ENCODE assay signal across 26 cellular contexts in genomic region chr17:66941249-66941648, GRCh38. TPM values are rescaled to one million over a fixed set of nuclear protein-coding genes. Genes with fewer than 3 reads are reported as not detected.
DNase-seq lines count a peak whose midpoint lies in the region; ATAC-seq, FAIRE-seq and TF ChIP-seq lines count a peak whose summit lies in the region.
"Had no signal": no experiment of that assay in that cellular context is flagged by ENCODE, and none has a peak within 500 bp of the region (broad histone marks: within the 10 kb centered on the region; RNA-seq: fewer than 3 reads in every experiment).

No MANE protein-coding gene starts in this region.

- no peak overlapping the region for H3K27ac ChIP-seq in HepG2 (ENCODE audit: extremely low read length, insufficient read depth, low read length)
- no peak overlapping the region for H3K27ac ChIP-seq in right lobe of liver
- no peak overlapping the region for H3K27ac ChIP-seq in osteoblast (ENCODE audit: low read depth, low read length)
- H3K27ac ChIP-seq in foreskin keratinocyte = no peak overlapping the region
- H3K27ac ChIP-seq: C4-2B, HL-60, KMS-11 had no signal

- H3K79me2 ChIP-seq in HepG2 (ENCODE audit: insufficient read depth, low read length) (no peaks in the 10 kb centered on the region), osteoblast (ENCODE audit: insufficient read depth, low read length) (no peaks in the 10 kb centered on the region)

- no peaks in the 10 kb centered on the region for H3K9me3 ChIP-seq in HepG2 (ENCODE audit: low read length)
- no peaks in the 10 kb centered on the region for H3K9me3 ChIP-seq in right lobe of liver
- no peaks in the 10 kb centered on the region for H3K9me3 ChIP-seq in osteoblast (ENCODE audit: low read depth, low read length)
- H3K9me3 ChIP-seq: SK-N-SH had no signal

- CTCF ChIA-PET in HepG2 (lab: Yijun Ruan, JAX; ENCODE audit: low intra/inter-chr PET ratio, low total read pairs) = no interaction called here

- no peak overlapping the region for H3K9ac ChIP-seq in HepG2 (ENCODE audit: insufficient read depth, low read depth, low read length)
- H3K9ac ChIP-seq: KMS-11, SK-N-SH had no signal

- no TSS peak for BruUV-seq in HepG2 (replicated peaks; lab: Mats Ljungman, UMichigan)

- H3K4me2 ChIP-seq in HepG2 (ENCODE audit: low read depth, low read length) = peak overlapping the region; percentile 71; the same call in 1 of the 2 replicates
- no peak overlapping the region for H3K4me2 ChIP-seq in osteoblast (ENCODE audit: insufficient read depth, low read length)
- H3K4me2 ChIP-seq: KMS-11, SK-N-SH had no signal

- H3K4me3 ChIP-seq in HepG2 (replicated peaks in 1 of 3; ENCODE audit: insufficient read depth in 1 of 3, low read depth in 2 of 3, low read length in 3 of 3) (no peak overlapping the region), right lobe of liver (no peak overlapping the region), osteoblast (ENCODE audit: insufficient read depth, low read length) (no peak overlapping the region)
- H3K4me3 ChIP-seq: GM12878 had no signal

- H3K36me3 ChIP-seq in HepG2 (replicated peaks in 1 of 2; ENCODE audit: control insufficient read depth in 1 of 2, insufficient read depth in 2 of 2, low read length in 2 of 2) (no peaks in the 10 kb centered on the region), right lobe of liver (no peaks in the 10 kb centered on the region), osteoblast (ENCODE audit: insufficient read depth, low read length) (no peaks in the 10 kb centered on the region)

- no peak for FAIRE-seq in HepG2 (lab: Jason Lieb, UNC)
- FAIRE-seq: G401.6, GM12878, H1, RCC 7860 had no signal

- H2AFZ ChIP-seq in HepG2 (ENCODE audit: low read length) (no peak overlapping the region), osteoblast (ENCODE audit: low read length) (no peak overlapping the region)

- ATAC-seq in HepG2 (no peak), right lobe of liver (no peak), HG02678 (IDR thresholded peaks at IDR 0.05; ENCODE audit: unreplicated experiment) (no peak), foreskin keratinocyte (no peak)
- ATAC-seq: CD8-positive, alpha-beta T cell; GM12878 had no signal

- H3K27me3 ChIP-seq in HepG2 (ENCODE audit: control insufficient read depth in 1 of 2, insufficient read depth in 2 of 2, low read length in 2 of 2) (peaks cover 10 to 76% of the 10 kb centered on the region in 2 experiments; a peak in 4 of 5 replicates), right lobe of liver (no peaks in the 10 kb centered on the region), osteoblast (ENCODE audit: insufficient read depth, low read length) (peaks cover 60% of the 10 kb centered on the region), foreskin keratinocyte (peaks cover 16% of the 10 kb centered on the region)

- H4K20me1 ChIP-seq in HepG2 (ENCODE audit: insufficient read depth, low read length) (no peaks in the 10 kb centered on the region; the same call in 1 of the 2 replicates), osteoblast (ENCODE audit: insufficient read depth, low read length) (no peaks in the 10 kb centered on the region)

- H3K4me1 ChIP-seq in HepG2 (ENCODE audit: insufficient read depth, low read length) (peaks cover 26% of the 10 kb centered on the region), right lobe of liver (no peaks in the 10 kb centered on the region), osteoblast (ENCODE audit: insufficient read depth, low read length) (no peaks in the 10 kb centered on the region), foreskin keratinocyte (no peaks in the 10 kb centered on the region)

- intact Hi-C loops in HepG2 (cut with micrococcal nuclease; ENCODE audit: unreplicated experiment) (no loop called here), right lobe of liver (cut with DNase I) (no loop called here)

- TF ChIP-seq POLR2A in HepG2 (IDR thresholded peaks at IDR 0.05; ENCODE audit: insufficient read depth in 1 of 2, low read depth in 2 of 2, low read length in 2 of 2) = no peak
- no peak for TF ChIP-seq POLR2A in right lobe of liver (IDR thresholded peaks at IDR 0.05)

- WGBS in HepG2 (ENCODE audit: low lambda C conversion rate) = 4% methylated on average over 3 of the region's 3 CpGs
- WGBS in right lobe of liver (ENCODE audit: insufficient coverage, low coverage, low lambda C conversion rate, missing lambda C conversion rate) = 47% methylated on average over 2 of the region's 3 CpGs

- TF ChIP-seq RAD21 in HepG2 (CRISPR knock-in tag; IDR thresholded peaks at IDR 0.05) = no peak

- peak; percentile 9; the same call in 1 of the 2 replicates for TF ChIP-seq CTCF in HepG2 (CRISPR knock-in tag; IDR thresholded peaks at IDR 0.05)
- no peak for TF ChIP-seq CTCF in right lobe of liver (IDR thresholded peaks at IDR 0.05)
- no peak for TF ChIP-seq CTCF in osteoblast (IDR thresholded peaks at IDR 0.05; ENCODE audit: extremely low read depth, low read depth, low read length)
- no peak for TF ChIP-seq CTCF in foreskin keratinocyte (conservative IDR thresholded peaks at IDR 0.05)

- no peak for DNase-seq in HepG2 (ENCODE audit: low spot score)
- no peak for DNase-seq in right lobe of liver
- peak; percentile 27 for DNase-seq in NCI-H510A (lab: John Stamatoyannopoulos, UW)
- peak; percentile 65 for DNase-seq in osteoblast (ENCODE audit: insufficient read length, low spot score, missing footprints)
- no peak for DNase-seq in NOMO-1 treated with dmso at 0.1 percent for 144 hours (lab: John Stamatoyannopoulos, UW; ENCODE audit: unreplicated experiment)
- no peak for DNase-seq in foreskin keratinocyte
- DNase-seq: Caco-2; CD8-positive, alpha-beta T cell; HCEC 1CT; MM.1S; NCI-H2029; NCI-H2171; NCI-H345; NCI-H524 treated with DMSO at 0.1 percent for 48 hours; NCI-H774; SW 1271 had no signal

- TF ChIP-seq EP300 in HepG2 (IDR thresholded peaks at IDR 0.05; ENCODE audit: low read depth in 2 of 2, low read length in 2 of 2) (no peak), HepG2 (CRISPR knock-in tag; IDR thresholded peaks at IDR 0.05; ENCODE audit: borderline replicate concordance) (no peak)

- POLR2A ChIA-PET in HepG2 (lab: Yijun Ruan, JAX) = no interaction called here

- in situ Hi-C loops in HepG2 (cut with HindIII; ENCODE audit: extremely low pct_ligation_motif_present, low pct_unique_long_range_greater_than_20kb) = no loop called here

TF ChIP-seq in HepG2, 621 proteins besides CTCF, POLR2A, EP300 and RAD21:
- peak; percentile 63; the same call in 1 of the 2 replicates for TF ChIP-seq LCORL (IDR thresholded peaks at IDR 0.05)
- TF ChIP-seq LCORL (CRISPR knock-in tag; IDR thresholded peaks at IDR 0.05) = no peak
- TF ChIP-seq, protein P1, sequence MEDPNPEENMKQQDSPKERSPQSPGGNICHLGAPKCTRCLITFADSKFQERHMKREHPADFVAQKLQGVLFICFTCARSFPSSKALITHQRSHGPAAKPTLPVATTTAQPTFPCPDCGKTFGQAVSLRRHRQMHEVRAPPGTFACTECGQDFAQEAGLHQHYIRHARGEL (CRISPR knock-in tag; IDR thresholded peaks at IDR 0.05) = no peak
- no peak for TF ChIP-seq ZNF713 (CRISPR knock-in tag; IDR thresholded peaks at IDR 0.05)

RNA-seq across cellular contexts. Expression of gene CACNG4, which starts 23.3 kb away (rescaled TPM):
- total RNA-seq in HepG2 (2016; rRNA removed; fragmentation: Illumina TruSeq; extraction: Trizol) (0.09 and 0.11 TPM in 2 replicates), right lobe of liver (not detected), osteoblast (not detected in 2 replicates), foreskin keratinocyte (0.17 and 0.18 TPM in 2 replicates)
- total RNA-seq in HepG2 (2016; cell fraction: cytosol; rRNA removed; fragmentation: Illumina TruSeq; extraction: Trizol; ENCODE audit: low read depth) = 0.09 and 0.10 TPM in 2 replicates
- total RNA-seq in HepG2 (2016; cell fraction: insoluble cytoplasmic fraction; rRNA removed; fragmentation: Illumina TruSeq; extraction: Trizol) = 0.09 TPM in 2 replicates
- 0.17 and 0.19 TPM in 2 replicates for total RNA-seq in HepG2 (2016; cell fraction: membrane; rRNA removed; fragmentation: Illumina TruSeq; extraction: Trizol)
- total RNA-seq in HepG2 (2016; cell fraction: nucleus; rRNA removed; fragmentation: Illumina TruSeq; extraction: Trizol) = not detected in 2 replicates
- polyA plus RNA-seq in HepG2 (2011; rRNA removed) (0.09 and 0.17 TPM in 2 replicates), foreskin keratinocyte (0.18 and 0.21 TPM in 2 replicates)
- polyA plus RNA-seq in HepG2 (2011; cell fraction: cytosol; rRNA removed) = 0.14 and 0.19 TPM in 2 replicates
- polyA plus RNA-seq in HepG2 (2011; cell fraction: nucleus; rRNA removed) = 0.07 and 0.21 TPM in 2 replicates
- 0.08 and 0.12 TPM in 2 replicates for polyA plus RNA-seq in HepG2 (2012)
- polyA plus RNA-seq in HepG2 (2016; cell fraction: cytosol; fragmentation: Illumina TruSeq; extraction: Trizol; ENCODE audit: low read depth) = 0.12 and 0.14 TPM in 2 replicates
- 0.09 TPM in 1 of 2 replicates, not detected in the other for polyA plus RNA-seq in HepG2 (2016; cell fraction: insoluble cytoplasmic fraction; fragmentation: Illumina TruSeq; extraction: Trizol; ENCODE audit: low read depth)
- polyA plus RNA-seq in HepG2 (2016; cell fraction: membrane; fragmentation: Illumina TruSeq; extraction: Trizol; ENCODE audit: low read depth) = 0.17 and 0.26 TPM in 2 replicates
- not detected in 2 replicates for polyA plus RNA-seq in HepG2 (2016; cell fraction: nucleus; fragmentation: Illumina TruSeq; extraction: Trizol; ENCODE audit: insufficient read depth, low read depth)
- 0.22 TPM in 1 of 2 replicates, not detected in the other for polyA minus RNA-seq in HepG2 (2011; rRNA and poly(A)+ RNA removed; ENCODE audit: low replicate concordance)
- not detected in 2 replicates for polyA minus RNA-seq in HepG2 (2011; cell fraction: cytosol; rRNA and poly(A)+ RNA removed)
- polyA minus RNA-seq in HepG2 (2011; cell fraction: nucleus; rRNA and poly(A)+ RNA removed) = not detected in 2 replicates
- total RNA-seq: CD8-positive, alpha-beta T cell; OCI-LY7 had no signal

Comparison
In these comparisons a context has a peak if more than half of its experiments do, and no peak if none do; other contexts are left out.
1. DNase-seq: peak in NCI-H510A (single experiment) and osteoblast (single experiment); none in HepG2 (single experiment), right lobe of liver (0 of 3), NOMO-1 treated with dmso at 0.1 percent for 144 hours (single experiment) and foreskin keratinocyte (0 of 2).